18 cellular contexts compared by ENCODE assay signal in the genomic region with DNA sequence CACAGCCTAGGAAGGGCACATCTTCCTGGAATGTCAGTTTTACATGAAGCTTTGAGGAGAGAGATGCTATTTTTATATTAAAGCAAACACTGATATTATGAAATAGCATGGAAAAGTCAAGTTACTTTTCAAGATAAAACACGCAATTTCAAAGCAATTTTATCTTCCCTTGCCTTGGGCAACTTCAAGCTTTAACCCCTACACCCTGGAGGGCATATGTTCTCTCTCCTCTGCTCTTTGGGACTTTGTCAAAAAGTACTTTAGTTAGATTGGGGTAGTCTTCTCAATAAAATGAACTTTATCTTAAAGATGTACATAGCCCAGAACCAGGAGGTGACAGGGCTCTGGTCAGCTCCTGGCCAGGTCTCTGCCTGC.
DNase-seq lines count a peak whose midpoint lies in the region; ATAC-seq, FAIRE-seq and TF ChIP-seq lines count a peak whose summit lies in the region.
"Had no signal": no experiment of that assay in that cellular context is flagged by ENCODE, and none has a peak within 500 bp of the region (broad histone marks: within the 10 kb centered on the region; RNA-seq: fewer than 3 reads in every experiment).

No MANE protein-coding gene starts in this region.

- TF ChIP-seq POLR2A in A549 (IDR thresholded peaks at IDR 0.05; ENCODE audit: low read length) (no peak), ovary (IDR thresholded peaks at IDR 0.05) (no peak)

- peaks cover 29% of the 10 kb centered on the region for H3K4me1 ChIP-seq in A549
- peaks cover 32% of the 10 kb centered on the region for H3K4me1 ChIP-seq in ovary (ENCODE audit: insufficient read depth)
- H3K4me1 ChIP-seq: HAP-1 had no signal

- ATAC-seq in A549 (peak in 1 of 2 experiments; percentile 23; a peak in 1 of 6 replicates), HG03025 (IDR thresholded peaks at IDR 0.05; ENCODE audit: low FRiP score, unreplicated experiment) (no peak)
- ATAC-seq: SK-N-SH treated with all-trans-retinoic acid at 6 μM for 48 hours had no signal

- WGBS in A549 (ENCODE audit: missing lambda C conversion rate): 46% methylated on average over 1 of the region's 1 CpG
- WGBS in ovary, 3 donors: 5 to 16% (median 13%) methylated on average over 1 of the region's 1 CpG

- no peak for DNase-seq in A549 (ENCODE audit: low read depth in 1 of 2, low spot score in 1 of 2)
- DNase-seq in RWPE1 (ENCODE audit: low spot score): no peak
- DNase-seq in fibroblast of peridontal ligament (ENCODE audit: extremely low read depth): peak; percentile 28
- no peak for DNase-seq in ovary
- DNase-seq in NCI-H187 (lab: John Stamatoyannopoulos, UW): no peak
- no peak for DNase-seq in NCI-H2171 (lab: John Stamatoyannopoulos, UW)
- DNase-seq in NCI-H524 (lab: John Stamatoyannopoulos, UW): no peak
- DNase-seq: 8988T; CD4-positive, CD25-positive, alpha-beta regulatory T cell; DMS 273 treated with DMSO at 0.1 percent for 48 hours; NCI-H1930; NCI-H526 treated with DMSO at 0.1 percent for 48 hours had no signal

- H3K4me2 ChIP-seq in A549: peak overlapping the region; percentile 48

- intact Hi-C loops in ovary (cut with DNase I): no loop called here

- TF ChIP-seq CTCF in A549 (IDR thresholded peaks at IDR 0.05) (no peak), RWPE1 (conservative IDR thresholded peaks at IDR 0.05; ENCODE audit: low read depth) (no peak), ovary (IDR thresholded peaks at IDR 0.05) (no peak)

- no peaks in the 10 kb centered on the region for H3K36me3 ChIP-seq in ovary
- H3K36me3 ChIP-seq: BE2C, HAP-1 had no signal

- H3K27me3 ChIP-seq in ovary: no peaks in the 10 kb centered on the region
- H3K27me3 ChIP-seq: BE2C had no signal

- H3K4me3 ChIP-seq in A549: no peak overlapping the region
- no peak overlapping the region for H3K4me3 ChIP-seq in ovary
- H3K4me3 ChIP-seq: GM23248, HAP-1 had no signal

- H3K9me3 ChIP-seq in A549: no peaks in the 10 kb centered on the region
- no peaks in the 10 kb centered on the region for H3K9me3 ChIP-seq in ovary
- H3K9me3 ChIP-seq: BE2C, HAP-1 had no signal

- TF ChIP-seq EP300 in A549 (IDR thresholded peaks at IDR 0.05) (no peak), ovary (IDR thresholded peaks at IDR 0.05) (no peak)

- POLR2A ChIA-PET in A549 (lab: Yijun Ruan, JAX) (no interaction called here), RWPE1 (lab: Yijun Ruan, JAX; ENCODE audit: low non-redundant PET) (no interaction called here)

- no peak for FAIRE-seq in A549 (lab: Jason Lieb, UNC)
- FAIRE-seq: RCC 7860 had no signal

- no peak for TF ChIP-seq RAD21 in A549 (conservative IDR thresholded peaks at IDR 0.05 in 1 of 2, IDR thresholded peaks at IDR 0.05 in 1 of 2)

- CTCF ChIA-PET in A549 (lab: Yijun Ruan, JAX): interaction anchor here (1.1 to 3.6 kb wide), 2 partner anchors 12 to 144 kb away, joined by 4 to 12 read pairs; no protein-coding TSS in a partner anchor
- CTCF ChIA-PET in RWPE1 (lab: Yijun Ruan, JAX): interaction anchor here (1.1 kb wide), 1 partner anchor 144 kb away, joined by 3 read pairs; no protein-coding TSS in a partner anchor

- H3K27ac ChIP-seq in A549: peak overlapping the region; percentile 40 to 64; a peak in 4 of 6 replicates
- H3K27ac ChIP-seq in RWPE1: peak overlapping the region; percentile 86
- H3K27ac ChIP-seq in ovary: peak overlapping the region; percentile 39 to 55
- H3K27ac ChIP-seq: GM23248 had no signal

TF ChIP-seq in A549, 52 proteins besides CTCF, POLR2A, EP300 and RAD21:
- no peak for TF ChIP-seq HMGXB4 (CRISPR knock-in tag; IDR thresholded peaks at IDR 0.05; ENCODE audit: borderline replicate concordance)
- no peak for TF ChIP-seq SREBF2 (IDR thresholded peaks at IDR 0.05)
- no peak for TF ChIP-seq HOXB5 (CRISPR knock-in tag; IDR thresholded peaks at IDR 0.05)
- no peak for TF ChIP-seq NFE2L2 (conservative IDR thresholded peaks at IDR 0.05; ENCODE audit: low read length)
- no peak for TF ChIP-seq MAFK (IDR thresholded peaks at IDR 0.05; ENCODE audit: partially characterized antibody)
- TF ChIP-seq KDM1A (IDR thresholded peaks at IDR 0.05; ENCODE audit: low read depth): no peak
- TF ChIP-seq RCOR1 (IDR thresholded peaks at IDR 0.05; ENCODE audit: low read depth, low read length): no peak
- TF ChIP-seq MAX (IDR thresholded peaks at IDR 0.05): no peak
- TF ChIP-seq, protein P1, sequence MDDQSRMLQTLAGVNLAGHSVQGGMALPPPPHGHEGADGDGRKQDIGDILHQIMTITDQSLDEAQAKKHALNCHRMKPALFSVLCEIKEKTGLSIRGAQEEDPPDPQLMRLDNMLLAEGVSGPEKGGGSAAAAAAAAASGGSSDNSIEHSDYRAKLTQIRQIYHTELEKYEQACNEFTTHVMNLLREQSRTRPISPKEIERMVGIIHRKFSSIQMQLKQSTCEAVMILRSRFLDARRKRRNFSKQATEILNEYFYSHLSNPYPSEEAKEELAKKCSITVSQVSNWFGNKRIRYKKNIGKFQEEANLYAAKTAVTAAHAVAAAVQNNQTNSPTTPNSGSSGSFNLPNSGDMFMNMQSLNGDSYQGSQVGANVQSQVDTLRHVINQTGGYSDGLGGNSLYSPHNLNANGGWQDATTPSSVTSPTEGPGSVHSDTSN (IDR thresholded peaks at IDR 0.05): no peak
- TF ChIP-seq ZSCAN20 (CRISPR knock-in tag; IDR thresholded peaks at IDR 0.05): no peak
- no peak for TF ChIP-seq ZFP36 (IDR thresholded peaks at IDR 0.05; ENCODE audit: borderline replicate concordance, partially characterized antibody)
- TF ChIP-seq PHF8 (IDR thresholded peaks at IDR 0.05; ENCODE audit: borderline replicate concordance, low read depth): no peak
- no peak for TF ChIP-seq CEBPB (IDR thresholded peaks at IDR 0.05)
- TF ChIP-seq GATA3 (IDR thresholded peaks at IDR 0.05; ENCODE audit: borderline replicate concordance): no peak
- TF ChIP-seq CHD2 (IDR thresholded peaks at IDR 0.05; ENCODE audit: low read length, partially characterized antibody): no peak
- no peak for TF ChIP-seq HOXA7 (CRISPR knock-in tag; IDR thresholded peaks at IDR 0.05)
- TF ChIP-seq FOXS1 (CRISPR knock-in tag; IDR thresholded peaks at IDR 0.05): no peak
- TF ChIP-seq CBX2 (IDR thresholded peaks at IDR 0.05; ENCODE audit: borderline replicate concordance, low read depth): no peak
- TF ChIP-seq, protein P2, sequence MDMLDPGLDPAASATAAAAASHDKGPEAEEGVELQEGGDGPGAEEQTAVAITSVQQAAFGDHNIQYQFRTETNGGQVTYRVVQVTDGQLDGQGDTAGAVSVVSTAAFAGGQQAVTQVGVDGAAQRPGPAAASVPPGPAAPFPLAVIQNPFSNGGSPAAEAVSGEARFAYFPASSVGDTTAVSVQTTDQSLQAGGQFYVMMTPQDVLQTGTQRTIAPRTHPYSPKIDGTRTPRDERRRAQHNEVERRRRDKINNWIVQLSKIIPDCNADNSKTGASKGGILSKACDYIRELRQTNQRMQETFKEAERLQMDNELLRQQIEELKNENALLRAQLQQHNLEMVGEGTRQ (IDR thresholded peaks at IDR 0.05): no peak
